17 cellular contexts compared by ENCODE assay signal in genomic region chr11:128727811-128728431, GRCh38. TPM values are rescaled to one million over a fixed set of nuclear protein-coding genes. Genes with fewer than 3 reads are reported as not detected.
A peak's percentile ranks its signal among the peaks of the same experiment; 100 is the strongest.
DNase-seq lines count a peak whose midpoint lies in the region; ATAC-seq and TF ChIP-seq lines count a peak whose summit lies in the region.
"Had no signal": no experiment of that assay in that cellular context is flagged by ENCODE, and none has a peak within 500 bp of the region (broad histone marks: within the 10 kb centered on the region; RNA-seq: fewer than 3 reads in every experiment).

No MANE protein-coding gene starts in this region.

- no peak for TF ChIP-seq CTCF in heart left ventricle (IDR thresholded peaks at IDR 0.05)

- H3K27me3 Mint-ChIP-seq in activated CD4-positive, alpha-beta T cell treated with anti-CD3 and anti-CD28 coated beads, Interleukin-2, amount 10 ng/mL, durations not matched to agents 24 days and 14 days = no peaks in the 10 kb centered on the region
- no peaks in the 10 kb centered on the region for H3K27me3 Mint-ChIP-seq in T-helper 17 cell
- no peaks in the 10 kb centered on the region for H3K27me3 Mint-ChIP-seq in stimulated activated memory B cell treated with anti-CD40 and anti-IgM and Interleukin-4, amounts not matched to agents 10 μg/mL and 1 μg/mL and 100 μg/mL, for 72 hours

- H3K27ac Mint-ChIP-seq in activated CD4-positive, alpha-beta T cell treated with anti-CD3 and anti-CD28 coated beads, Interleukin-2, amount 10 ng/mL, durations not matched to agents 24 days and 14 days = peak overlapping the region; percentile 22
- peak overlapping the region; percentile 86 for H3K27ac Mint-ChIP-seq in T-helper 17 cell
- peak overlapping the region; percentile 97 for H3K27ac Mint-ChIP-seq in stimulated activated memory B cell treated with anti-CD40 and anti-IgM and Interleukin-4, amounts not matched to agents 10 μg/mL and 1 μg/mL and 100 μg/mL, for 72 hours
- H3K27ac Mint-ChIP-seq: H9 had no signal

- no peak overlapping the region for H3K4me3 Mint-ChIP-seq in activated CD4-positive, alpha-beta T cell treated with anti-CD3 and anti-CD28 coated beads, Interleukin-2, amount 10 ng/mL, durations not matched to agents 24 days and 14 days
- H3K4me3 Mint-ChIP-seq in T-helper 17 cell = peak overlapping the region; percentile 89
- H3K4me3 Mint-ChIP-seq in stimulated activated memory B cell treated with anti-CD40 and anti-IgM and Interleukin-4, amounts not matched to agents 10 μg/mL and 1 μg/mL and 100 μg/mL, for 72 hours = peak overlapping the region; percentile 22
- H3K4me3 Mint-ChIP-seq: H9, nephron progenitor cell had no signal

- TF ChIP-seq POLR2A in heart left ventricle (IDR thresholded peaks at IDR 0.05) = no peak

- no peaks in the 10 kb centered on the region for H3K27me3 ChIP-seq in heart left ventricle
- H3K27me3 ChIP-seq: gastroesophageal sphincter, thyroid gland had no signal

- H3K36me3 ChIP-seq in heart left ventricle = peaks cover 0 to 8% (median 0%) of the 10 kb centered on the region in 9 donors
- H3K36me3 ChIP-seq: gastroesophageal sphincter, thyroid gland had no signal

- ATAC-seq in T-helper 17 cell (no peak), heart left ventricle (peak; percentile 5 to 25 (median 12)), HG02763 (IDR thresholded peaks at IDR 0.05; ENCODE audit: unreplicated experiment) (no peak)
- ATAC-seq in stimulated activated memory B cell treated with anti-CD40 and anti-IgM and Interleukin-4, amounts not matched to agents 10 μg/mL and 1 μg/mL and 100 μg/mL, for 72 hours = no peak
- ATAC-seq: gastroesophageal sphincter had no signal

- no peak overlapping the region for H3K4me3 ChIP-seq in heart left ventricle
- H3K4me3 ChIP-seq: gastroesophageal sphincter, thyroid gland had no signal

- H3K27ac ChIP-seq in heart left ventricle = peak overlapping the region in 7 of 12 donors; percentile 6 to 90 (median 41)

- H3K9me3 ChIP-seq in T-helper 17 cell (ENCODE audit: control insufficient read depth, low read length, poor library complexity, severe bottlenecking) (no peaks in the 10 kb centered on the region), heart left ventricle (no peaks in the 10 kb centered on the region)
- H3K9me3 ChIP-seq: gastroesophageal sphincter, thyroid gland had no signal

- peaks cover 88% of the 10 kb centered on the region for H3K4me1 Mint-ChIP-seq in activated CD4-positive, alpha-beta T cell treated with anti-CD3 and anti-CD28 coated beads, Interleukin-2, amount 10 ng/mL, durations not matched to agents 24 days and 14 days
- peaks cover 87% of the 10 kb centered on the region for H3K4me1 Mint-ChIP-seq in T-helper 17 cell
- H3K4me1 Mint-ChIP-seq in stimulated activated memory B cell treated with anti-CD40 and anti-IgM and Interleukin-4, amounts not matched to agents 10 μg/mL and 1 μg/mL and 100 μg/mL, for 72 hours = peaks cover 98% of the 10 kb centered on the region

- WGBS in heart left ventricle, 4 donors = 75 to 89% (median 78%) methylated on average over 9 to 13 of the region's 13 CpGs

- no peak for DNase-seq in activated CD4-positive, alpha-beta T cell treated with anti-CD3 and anti-CD28 coated beads, Interleukin-2, amount 10 ng/mL, durations not matched to agents 24 days and 14 days
- no peak for DNase-seq in activated CD4-positive, alpha-beta T cell treated with anti-CD3 and anti-CD28 coated beads for 4 hours
- DNase-seq in T-helper 17 cell = no peak
- DNase-seq in heart left ventricle = no peak
- DNase-seq in islet precursor cell = no peak
- no peak for DNase-seq in NCI-H2227 (lab: John Stamatoyannopoulos, UW; ENCODE audit: unreplicated experiment)
- DNase-seq: activated CD8-positive, alpha-beta memory T cell treated with anti-CD3 and anti-CD28 coated beads, Interleukin-2, amount 50 U/mL, for 4 hours; H9; kidney; NCI-H345; nephron progenitor cell; small intestine; T1000; thyroid gland had no signal

- H3K9me3 Mint-ChIP-seq in activated CD4-positive, alpha-beta T cell treated with anti-CD3 and anti-CD28 coated beads, Interleukin-2, amount 10 ng/mL, durations not matched to agents 24 days and 14 days = no peaks in the 10 kb centered on the region
- no peaks in the 10 kb centered on the region for H3K9me3 Mint-ChIP-seq in stimulated activated memory B cell treated with anti-CD40 and anti-IgM and Interleukin-4, amounts not matched to agents 10 μg/mL and 1 μg/mL and 100 μg/mL, for 72 hours
- H3K9me3 Mint-ChIP-seq: H9, nephron progenitor cell had no signal

- H3K36me3 Mint-ChIP-seq in activated CD4-positive, alpha-beta T cell treated with anti-CD3 and anti-CD28 coated beads, Interleukin-2, amount 10 ng/mL, durations not matched to agents 24 days and 14 days (ENCODE audit: low read depth) = peaks cover 26% of the 10 kb centered on the region
- peaks cover 2% of the 10 kb centered on the region for H3K36me3 Mint-ChIP-seq in T-helper 17 cell (ENCODE audit: low read depth)
- H3K36me3 Mint-ChIP-seq in stimulated activated memory B cell treated with anti-CD40 and anti-IgM and Interleukin-4, amounts not matched to agents 10 μg/mL and 1 μg/mL and 100 μg/mL, for 72 hours = peaks cover 18% of the 10 kb centered on the region

- intact Hi-C loops in activated CD4-positive, alpha-beta T cell treated with anti-CD3 and anti-CD28 coated beads, Interleukin-2, amount 10 ng/mL, durations not matched to agents 24 days and 14 days (cut with micrococcal nuclease) = no loop called here
- intact Hi-C loops in heart left ventricle (cut with DNase I) = loop anchor here in 2 of 10 donors (5.0 kb wide), 1 partner anchor 36 kb away; the partner anchor contains the start of gene FLI1 (in 2 of the 2)

- H3K4me1 ChIP-seq in heart left ventricle = peaks cover 10 to 99% (median 72%) of the 10 kb centered on the region in 12 donors

RNA-seq across cellular contexts. Expression of gene FLI1, which starts 34.0 kb away (rescaled TPM):
- 35.3 and 36.5 TPM in 2 replicates for total RNA-seq in activated CD4-positive, alpha-beta T cell treated with anti-CD3 and anti-CD28 coated beads, Interleukin-2, amount 10 ng/mL, durations not matched to agents 24 days and 14 days
- total RNA-seq in T-helper 17 cell (100 to 1,000 TPM; 113 to 117 TPM), heart left ventricle (10 to 100 TPM in 8 of 9 donors, 1 to 10 TPM in 1; 9.7 to 41.4 (median 19.4) TPM)
- polyA plus RNA-seq in heart left ventricle = 10 to 100 TPM in 1 of 2 donors, 1 to 10 TPM in 1; 6.7 to 12.4 TPM

Comparison
In these comparisons a context has a peak if more than half of its experiments do, and no peak if none do; other contexts are left out.
1. H3K27ac Mint-ChIP-seq: peak in every context shown above with its lines; median percentile 97 in stimulated activated memory B cell treated with anti-CD40 and anti-IgM and Interleukin-4, amounts not matched to agents 10 μg/mL and 1 μg/mL and 100 μg/mL, for 72 hours; 86 in T-helper 17 cell; 22 in activated CD4-positive, alpha-beta T cell treated with anti-CD3 and anti-CD28 coated beads, Interleukin-2, amount 10 ng/mL, durations not matched to agents 24 days and 14 days.
2. ATAC-seq: peak in heart left ventricle (4 of 4); none in T-helper 17 cell (single experiment), stimulated activated memory B cell treated with anti-CD40 and anti-IgM and Interleukin-4, amounts not matched to agents 10 μg/mL and 1 μg/mL and 100 μg/mL, for 72 hours (single experiment) and HG02763 (single experiment).